In genomic region chr1:247115545-247115944, GRCh38 we compare ENCODE assay signal across 24 cellular contexts.
"Had no signal": no experiment of that assay in that cellular context is flagged by ENCODE, and none has a peak within 500 bp of the region (broad histone marks: within the 10 kb centered on the region; RNA-seq: fewer than 3 reads in every experiment).

No MANE protein-coding gene starts in this region.

- H3K36me3 ChIP-seq: colonic mucosa, gastrocnemius medialis, lower lobe of right lung, neutrophil, ovary, spleen, tibial artery, upper lobe of left lung had no signal

- H3K27ac ChIP-seq: colonic mucosa, epithelial cell of prostate, gastrocnemius medialis, lower lobe of right lung, neutrophil, ovary, psoas muscle, skin epidermis, spleen, testis, tibial artery, upper lobe of left lung had no signal

- H3K9me3 Mint-ChIP-seq: dendritic cell treated with granulocyte-macrophage colony-stimulating factor and Interleukin-4, amounts not matched to agents 40 ng/mL and 50 ng/mL, for 4 days; stimulated activated memory B cell treated with anti-CD40 and anti-IgM and Interleukin-4, amounts not matched to agents 10 μg/mL and 1 μg/mL and 100 μg/mL, for 72 hours had no signal

- H3K4me3 Mint-ChIP-seq: dendritic cell treated with granulocyte-macrophage colony-stimulating factor and Interleukin-4, amounts not matched to agents 40 ng/mL and 50 ng/mL, for 4 days; endodermal cell; nephron progenitor cell; stimulated activated memory B cell treated with anti-CD40 and anti-IgM and Interleukin-4, amounts not matched to agents 10 μg/mL and 1 μg/mL and 100 μg/mL, for 72 hours had no signal

- DNase-seq: colonic mucosa; effector CD8-positive, alpha-beta T cell; endodermal cell; foreskin fibroblast; gastrocnemius medialis; left ventricle myocardium superior; lower lobe of right lung; naive thymus-derived CD8-positive, alpha-beta T cell; nephron progenitor cell; posterior cingulate gyrus; psoas muscle; right cardiac atrium; spleen; stimulated activated CD4-positive, alpha-beta T cell treated with anti-CD3 and anti-CD28 coated beads, Interleukin-4, amount 100 ng/mL, for 4 hours; stimulated activated naive CD8-positive, alpha-beta T cell treated with anti-CD3 and anti-CD28 coated beads, Interleukin-15, Interleukin-2, amounts not matched to agents 100 U/mL and 50 U/mL, for 24 hours; testis; tibial artery; upper lobe of left lung had no signal

- H3K27ac Mint-ChIP-seq: dendritic cell treated with granulocyte-macrophage colony-stimulating factor and Interleukin-4, amounts not matched to agents 40 ng/mL and 50 ng/mL, for 4 days; endodermal cell; stimulated activated memory B cell treated with anti-CD40 and anti-IgM and Interleukin-4, amounts not matched to agents 10 μg/mL and 1 μg/mL and 100 μg/mL, for 72 hours had no signal

- H3K36me3 Mint-ChIP-seq: stimulated activated memory B cell treated with anti-CD40 and anti-IgM and Interleukin-4, amounts not matched to agents 10 μg/mL and 1 μg/mL and 100 μg/mL, for 72 hours had no signal

- H3K4me1 ChIP-seq: colonic mucosa, psoas muscle had no signal

- H3K27me3 ChIP-seq: colonic mucosa, gastrocnemius medialis, ovary, testis, upper lobe of left lung had no signal

- H3K9me3 ChIP-seq: colonic mucosa, gastrocnemius medialis, lower lobe of right lung, neutrophil, ovary, psoas muscle, spleen, testis, tibial artery, upper lobe of left lung had no signal

- H3K4me3 ChIP-seq: colonic mucosa, gastrocnemius medialis, lower lobe of right lung, ovary, psoas muscle, skin epidermis, spleen, testis, tibial artery, upper lobe of left lung had no signal
